ENCODE assay signal across 8 cellular contexts in genomic region chr13:112606125-112607001, GRCh38. TPM values are rescaled to one million over a fixed set of nuclear protein-coding genes. Genes with fewer than 3 reads are reported as not detected.
DNase-seq lines count a peak whose midpoint lies in the region; ATAC-seq, FAIRE-seq and TF ChIP-seq lines count a peak whose summit lies in the region.

No MANE protein-coding gene starts in this region.

- intact Hi-C loops in endothelial cell of umbilical vein (cut with micrococcal nuclease) = loop anchor here (1.0 to 5.0 kb wide), 7 partner anchors 47 to 546 kb away; no protein-coding TSS in a partner anchor

- peak; percentile 96 for DNase-seq in COR-L47 (lab: John Stamatoyannopoulos, UW)
- DNase-seq in HPDE6-E6E7 (ENCODE audit: extremely low spot score) = peak; percentile 84
- DNase-seq in NT2/D1 (ENCODE audit: low read depth, low spot score) = peak; percentile 88
- DNase-seq in activated CD8-positive, alpha-beta memory T cell treated with anti-CD3 and anti-CD28 coated beads, Interleukin-2, amount 50 U/mL, for 48 hours = peak; percentile 96
- DNase-seq in endothelial cell of umbilical vein (ENCODE audit: low read depth, low spot score) = peak; percentile 88
- DNase-seq in middle frontal gyrus (ENCODE audit: extremely low spot score, low spot score) = peak; percentile 84
- DNase-seq in stimulated activated CD8-positive, alpha-beta memory T cell treated with anti-CD3 and anti-CD28 coated beads, Interleukin-15, amount 100 ng/mL, for 48 hours (ENCODE audit: low read depth in 2 of 2) = peak; percentile 83 to 84

- peak overlapping the region; percentile 50 for H3K27ac ChIP-seq in endothelial cell of umbilical vein (ENCODE audit: insufficient read depth, low read depth, low read length)

- H3K9me1 ChIP-seq in endothelial cell of umbilical vein (replicated peaks; ENCODE audit: control insufficient read depth, extremely low read depth, insufficient read depth, low read length) = no peaks in the 10 kb centered on the region

- peak; percentile 97 for FAIRE-seq in endothelial cell of umbilical vein (lab: Jason Lieb, UNC)

- no peaks in the 10 kb centered on the region for H4K20me1 ChIP-seq in endothelial cell of umbilical vein (replicated peaks; ENCODE audit: control insufficient read depth, extremely low read depth, insufficient read depth, low read length)

- POLR2A ChIA-PET in endothelial cell of umbilical vein (lab: Charles Lee) = no interaction called here

- H3K27me3 ChIP-seq in NT2/D1 (ENCODE audit: insufficient read depth, insufficient read length) = peaks cover 3% of the 10 kb centered on the region
- peaks cover 6 to 9% of the 10 kb centered on the region in 2 experiments for H3K27me3 ChIP-seq in endothelial cell of umbilical vein (ENCODE audit: control insufficient read depth in 2 of 2, insufficient read depth in 2 of 2, low read length in 2 of 2)

- H3K4me2 ChIP-seq in endothelial cell of umbilical vein (ENCODE audit: insufficient read depth, low read length) = peak overlapping the region; percentile 96

- peak; percentile 99 for ATAC-seq in GM19468 (IDR thresholded peaks at IDR 0.05; ENCODE audit: extremely low read depth, unreplicated experiment)

- H3K4me1 ChIP-seq in NT2/D1 (ENCODE audit: insufficient read depth, insufficient read length) (no peaks in the 10 kb centered on the region), endothelial cell of umbilical vein (ENCODE audit: control insufficient read depth, extremely low read depth, insufficient read depth, low read length) (peaks cover 11% of the 10 kb centered on the region)

- H3K79me2 ChIP-seq in endothelial cell of umbilical vein (ENCODE audit: control insufficient read depth, insufficient read depth, low read length) = no peaks in the 10 kb centered on the region

- H3K9me3 ChIP-seq in NT2/D1 (ENCODE audit: insufficient read depth, low read length) = no peaks in the 10 kb centered on the region
- H3K9me3 ChIP-seq in endothelial cell of umbilical vein (replicated peaks; ENCODE audit: control insufficient read depth, insufficient read depth, low read length) = no peaks in the 10 kb centered on the region

- CTCF ChIA-PET in endothelial cell of umbilical vein (lab: Charles Lee) = interaction anchor here (0.5 to 3.0 kb wide), 14 partner anchors 12 to 1132 kb away, joined by 3 to 10 read pairs (median 4); no protein-coding TSS in a partner anchor

- dilution Hi-C loops in endothelial cell of umbilical vein (cut with MboI; ENCODE audit: extremely low pct_ligation_motif_present, low sequenced_read_pairs) = no loop called here

- no peak for TF ChIP-seq POLR2A in endothelial cell of umbilical vein (IDR thresholded peaks at IDR 0.05; ENCODE audit: low read depth, low read length)

- peak; percentile 77 to 98 for TF ChIP-seq CTCF in endothelial cell of umbilical vein (IDR thresholded peaks at IDR 0.05; ENCODE audit: extremely low read depth in 1 of 2, insufficient read depth in 1 of 2, low read depth in 1 of 2, low read length in 2 of 2)

- peak overlapping the region; percentile 94 for H2AFZ ChIP-seq in endothelial cell of umbilical vein (ENCODE audit: low read depth, low read length)

- BruUV-seq in endothelial cell of umbilical vein (replicated peaks; lab: Mats Ljungman, UMichigan) = TSS peak; percentile 66

- peak overlapping the region; percentile 28 for H3K4me3 ChIP-seq in NT2/D1 (ENCODE audit: insufficient read length, low read depth)
- peak overlapping the region; percentile 40 to 86 (median 55) for H3K4me3 ChIP-seq in endothelial cell of umbilical vein (replicated peaks in 1 of 3; ENCODE audit: insufficient read depth in 1 of 3, low read depth in 1 of 3, low read length in 3 of 3)

- H3K9ac ChIP-seq in NT2/D1 (ENCODE audit: insufficient read length, low read depth) (no peak overlapping the region), endothelial cell of umbilical vein (replicated peaks; ENCODE audit: extremely low read depth, insufficient read depth, low read length) (peak overlapping the region; percentile 72)

- H3K36me3 ChIP-seq in NT2/D1 (ENCODE audit: insufficient read depth, insufficient read length, low read length) (no peaks in the 10 kb centered on the region), endothelial cell of umbilical vein (ENCODE audit: control insufficient read depth in 2 of 2, extremely low read depth in 1 of 2, insufficient read depth in 2 of 2, low read length in 2 of 2) (no peaks in the 10 kb centered on the region)

TF ChIP-seq in endothelial cell of umbilical vein, 7 proteins besides CTCF, POLR2A, EP300 and RAD21:
- TF ChIP-seq MYC (IDR thresholded peaks at IDR 0.05; ENCODE audit: low read depth, low read length) (no peak), POLR2AphosphoS5 (IDR thresholded peaks at IDR 0.05; ENCODE audit: insufficient read depth, low read depth, low read length) (peak; percentile 48), GATA2 (IDR thresholded peaks at IDR 0.05; ENCODE audit: insufficient read depth, insufficient read length, low read depth, low read length) (no peak), EZH2 (IDR thresholded peaks at IDR 0.05; ENCODE audit: borderline replicate concordance, low read depth, low read length, severe bottlenecking) (no peak), MAX (IDR thresholded peaks at IDR 0.05; ENCODE audit: insufficient read depth, insufficient read length) (no peak)

RNA-seq across cellular contexts. Expression of gene TUBGCP3, which starts 18.4 kb away (rescaled TPM):
- 44.0 and 47.7 TPM in 2 replicates for total RNA-seq in endothelial cell of umbilical vein
- polyA plus RNA-seq in endothelial cell of umbilical vein = 35.8 and 36.4 TPM in 2 replicates
- 33.4 and 34.2 TPM in 2 replicates for polyA plus RNA-seq in endothelial cell of umbilical vein (2011; cell fraction: cytosol; rRNA removed)
- 80.1 and 93.9 TPM in 2 replicates for polyA plus RNA-seq in endothelial cell of umbilical vein (2011; cell fraction: nucleus; rRNA removed)
- polyA plus RNA-seq in endothelial cell of umbilical vein (2012) = 20.1 and 20.9 TPM in 2 replicates
- polyA minus RNA-seq in endothelial cell of umbilical vein = 77.6 and 81.4 TPM in 2 replicates
- 26.1 TPM for polyA minus RNA-seq in endothelial cell of umbilical vein (2011; cell fraction: cytosol; rRNA and poly(A)+ RNA removed)
- polyA minus RNA-seq in endothelial cell of umbilical vein (2011; cell fraction: nucleus; rRNA and poly(A)+ RNA removed) = 107 and 136 TPM in 2 replicates

Comparison
In these comparisons a context has a peak if more than half of its experiments do, and no peak if none do; other contexts are left out.
1. Peak in every context shown above with its lines: DNase-seq, ATAC-seq, H3K4me3 ChIP-seq and H3K27ac ChIP-seq.